In genomic region chr1:171730052-171730451, GRCh38 we compare ENCODE assay signal across 25 cellular contexts. TPM values are rescaled to one million over a fixed set of nuclear protein-coding genes. Genes with fewer than 3 reads are reported as not detected.
DNase-seq lines count a peak whose midpoint lies in the region; ATAC-seq, FAIRE-seq and TF ChIP-seq lines count a peak whose summit lies in the region.
"Had no signal": no experiment of that assay in that cellular context is flagged by ENCODE, and none has a peak within 500 bp of the region (broad histone marks: within the 10 kb centered on the region; RNA-seq: fewer than 3 reads in every experiment).

No MANE protein-coding gene starts in this region.

- intact Hi-C loops in sciatic nerve (cut with DNase I) = no loop called here

- DNase-seq in D721Med (ENCODE audit: insufficient read length, low spot score) (no peak), endothelial cell (ENCODE audit: low spot score) (no peak), sciatic nerve (ENCODE audit: low spot score) (no peak), NCI-H187 treated with DMSO at 0.1 percent for 48 hours (lab: John Stamatoyannopoulos, UW) (no peak)
- DNase-seq: C1 segment of cervical spinal cord; CD4-positive, alpha-beta memory T cell; COR-L47; EL; GDM1; H9; HFFc6; Karpas-422; NCI-H1105; NCI-H1436 treated with DMSO at 0.1 percent for 48 hours; NCI-H2029; NCI-H446 treated with DMSO at 0.1 percent for 48 hours; NCI-H526 treated with DMSO at 0.1 percent for 48 hours; SHP77 had no signal

- peaks cover 2% of the 10 kb centered on the region for H3K27me3 Mint-ChIP-seq in endothelial cell (ENCODE audit: unreplicated experiment)
- H3K27me3 Mint-ChIP-seq: CD4-positive, alpha-beta memory T cell had no signal

- H3K4me1 Mint-ChIP-seq in endothelial cell (ENCODE audit: unreplicated experiment) = peaks cover 19% of the 10 kb centered on the region
- H3K4me1 Mint-ChIP-seq: GM23338, H9 had no signal

- peak; percentile 67 for ATAC-seq in sciatic nerve
- ATAC-seq in HG02571 (IDR thresholded peaks at IDR 0.05; ENCODE audit: unreplicated experiment) = no peak
- no peak for ATAC-seq in HG02870 (IDR thresholded peaks at IDR 0.05; ENCODE audit: unreplicated experiment)
- ATAC-seq: GM12878, GM23338, Panc1 had no signal

- TF ChIP-seq CTCF in D721Med (IDR thresholded peaks at IDR 0.05; ENCODE audit: insufficient read depth, missing control alignments) (no peak), endothelial cell (IDR thresholded peaks at IDR 0.05; ENCODE audit: unreplicated experiment) (no peak)

- H3K9me3 Mint-ChIP-seq in endothelial cell (ENCODE audit: unreplicated experiment) = no peaks in the 10 kb centered on the region
- H3K9me3 Mint-ChIP-seq: CD4-positive, alpha-beta memory T cell; GM23338; H9; HFFc6 had no signal

- H3K36me3 Mint-ChIP-seq in endothelial cell (ENCODE audit: low read depth, unreplicated experiment) = peaks cover 13% of the 10 kb centered on the region

- peak overlapping the region; percentile 86 for H3K27ac Mint-ChIP-seq in endothelial cell (ENCODE audit: unreplicated experiment)
- H3K27ac Mint-ChIP-seq: GM23338, HFFc6 had no signal

- H3K4me3 Mint-ChIP-seq in endothelial cell (ENCODE audit: unreplicated experiment) = no peak overlapping the region
- H3K4me3 Mint-ChIP-seq: GM23338, H9, HFFc6 had no signal

- FAIRE-seq in D721Med (lab: Jason Lieb, UNC) = peak; percentile 41
- FAIRE-seq in TTC549 (lab: Jason Lieb, UNC) = peak; percentile 58
- FAIRE-seq: A204.1, GM12878 had no signal

RNA-seq across cellular contexts. Expression of gene VAMP4, which starts 11.8 kb away (rescaled TPM):
- total RNA-seq in endothelial cell (ENCODE audit: unreplicated experiment) = 11.1 TPM
- 30.0 TPM for total RNA-seq in sciatic nerve

RNA-seq across cellular contexts. Expression of gene METTL13, which starts 51.4 kb away (rescaled TPM):
- total RNA-seq in endothelial cell (ENCODE audit: unreplicated experiment) = 22.1 TPM
- total RNA-seq in sciatic nerve = 19.0 TPM
